In the genomic region with DNA sequence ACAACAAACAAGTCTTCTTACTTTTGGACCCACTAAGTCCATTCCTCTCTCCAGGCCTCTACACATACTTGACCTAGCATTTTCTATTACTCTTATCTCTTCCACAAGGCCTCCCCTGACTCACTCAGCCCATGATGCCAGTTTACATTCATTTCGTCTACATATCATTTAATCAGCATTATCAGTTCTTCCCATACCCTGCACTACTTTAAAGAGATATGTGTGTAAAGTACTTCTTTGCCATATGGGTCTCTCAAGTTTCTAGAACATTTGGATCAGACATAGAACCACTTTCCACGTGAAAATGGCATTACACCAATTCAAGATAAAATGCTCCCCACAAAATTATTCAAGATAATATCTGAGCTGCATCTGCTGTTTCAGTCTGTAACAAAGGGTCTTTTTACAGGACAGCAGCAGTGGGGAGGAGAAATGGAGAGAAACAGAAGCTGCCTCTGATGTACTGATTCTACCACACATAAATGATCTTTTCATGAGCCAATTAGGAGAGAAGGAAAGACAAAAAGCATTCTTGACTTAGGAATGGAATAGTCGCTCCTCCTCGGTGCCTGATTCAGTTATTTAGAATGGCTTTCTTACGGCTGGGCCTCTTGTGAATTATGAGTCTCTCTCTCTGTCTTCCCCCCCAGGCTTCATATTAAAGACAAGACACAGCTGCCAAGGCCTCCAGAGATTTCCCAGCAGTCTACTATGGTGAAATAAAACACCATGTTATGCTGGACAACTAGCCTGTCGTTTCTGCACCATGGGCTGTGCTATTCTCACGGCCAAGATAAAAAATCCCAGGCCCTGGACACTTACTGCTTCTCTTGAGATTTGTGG, we compare ENCODE assay signal across 10 cellular contexts. TPM values are rescaled to one million over a fixed set of nuclear protein-coding genes. Genes with fewer than 3 reads are reported as not detected.
A peak's percentile ranks its signal among the peaks of the same experiment; 100 is the strongest.
DNase-seq lines count a peak whose midpoint lies in the region; ATAC-seq and TF ChIP-seq lines count a peak whose summit lies in the region.
"Had no signal": no experiment of that assay in that cellular context is flagged by ENCODE, and none has a peak within 500 bp of the region (broad histone marks: within the 10 kb centered on the region; RNA-seq: fewer than 3 reads in every experiment).

No MANE protein-coding gene starts in this region.

- H3K36me3 ChIP-seq in SJCRH30: no peaks in the 10 kb centered on the region
- H3K36me3 ChIP-seq in subcutaneous abdominal adipose tissue (ENCODE audit: control insufficient read depth in 5 of 5, insufficient read depth in 5 of 5, low read length in 5 of 5): no peaks in the 10 kb centered on the region
- H3K36me3 ChIP-seq: BLaER1 treated with 17β-estradiol and CSF1 and Interleukin-3, amounts not matched to agents 10 nM and 100 nM; HAP-1 had no signal

- H3K9ac ChIP-seq in subcutaneous abdominal adipose tissue (ENCODE audit: low read length in 5 of 5): peak overlapping the region in 1 of 5 donors; percentile 0
- H3K9ac ChIP-seq: BLaER1 treated with 17β-estradiol and CSF1 and Interleukin-3, amounts not matched to agents 10 nM and 100 nM had no signal

- no peaks in the 10 kb centered on the region for H3K27me3 ChIP-seq in SJCRH30
- no peaks in the 10 kb centered on the region for H3K27me3 ChIP-seq in subcutaneous abdominal adipose tissue (ENCODE audit: control insufficient read depth in 5 of 5, insufficient read depth in 4 of 5, low read length in 5 of 5)
- H3K27me3 ChIP-seq: BLaER1 treated with 17β-estradiol and CSF1 and Interleukin-3, amounts not matched to agents 10 nM and 100 nM had no signal

- no peak for TF ChIP-seq POLR2A in lower leg skin (IDR thresholded peaks at IDR 0.05)

- H3K4me3 ChIP-seq in SJCRH30: peak overlapping the region; percentile 40
- no peak overlapping the region for H3K4me3 ChIP-seq in subcutaneous abdominal adipose tissue (ENCODE audit: low read depth in 1 of 5, low read length in 5 of 5)
- no peak overlapping the region for H3K4me3 ChIP-seq in lower leg skin (ENCODE audit: low read depth, poor library complexity, severe bottlenecking)
- H3K4me3 ChIP-seq: BLaER1 treated with 17β-estradiol and CSF1 and Interleukin-3, amounts not matched to agents 10 nM and 100 nM; HAP-1 had no signal

- TF ChIP-seq CTCF in lower leg skin (IDR thresholded peaks at IDR 0.05): no peak

- DNase-seq in SJCRH30: peak; percentile 86 to 93
- peak; percentile 51 for DNase-seq in fibroblast of gingiva (ENCODE audit: low read depth)
- peak; percentile 82 for DNase-seq in medulla oblongata (ENCODE audit: extremely low spot score)
- no peak for DNase-seq in lower leg skin (ENCODE audit: low spot score in 2 of 2)
- no peak for DNase-seq in NCI-H1436 (lab: John Stamatoyannopoulos, UW)
- DNase-seq in HuH-7 (ENCODE audit: low spot score): no peak

- intact Hi-C loops in lower leg skin (cut with DNase I; ENCODE audit: low total_unique reads): no loop called here

- H3K4me1 ChIP-seq in SJCRH30 (peaks cover 45% of the 10 kb centered on the region), subcutaneous abdominal adipose tissue (ENCODE audit: control insufficient read depth in 5 of 5, insufficient read depth in 5 of 5, low read length in 5 of 5) (peaks cover 2 to 14% (median 12%) of the 10 kb centered on the region in 5 donors)
- H3K4me1 ChIP-seq: BLaER1 treated with 17β-estradiol and CSF1 and Interleukin-3, amounts not matched to agents 10 nM and 100 nM had no signal

- H3K27ac ChIP-seq in SJCRH30 (peak overlapping the region; percentile 89), subcutaneous abdominal adipose tissue (ENCODE audit: low read depth, low read length) (peak overlapping the region; percentile 2)
- H3K27ac ChIP-seq: BLaER1 treated with 17β-estradiol and CSF1 and Interleukin-3, amounts not matched to agents 10 nM and 100 nM had no signal

- no peak for ATAC-seq in HG03159 (IDR thresholded peaks at IDR 0.05; ENCODE audit: unreplicated experiment)

- 70 to 76% methylated on average over 7 of the region's 7 CpGs for WGBS in lower leg skin, 2 donors

- H3K9me3 ChIP-seq in SJCRH30 (replicated peaks) (no peaks in the 10 kb centered on the region), subcutaneous abdominal adipose tissue (ENCODE audit: control insufficient read depth in 5 of 5, low read length in 5 of 5) (no peaks in the 10 kb centered on the region)
- H3K9me3 ChIP-seq: BLaER1 treated with 17β-estradiol and CSF1 and Interleukin-3, amounts not matched to agents 10 nM and 100 nM; HAP-1 had no signal

RNA-seq across cellular contexts. Expression of a gene that starts 46.9 kb away (rescaled TPM):
- total RNA-seq in SJCRH30 (2014; rRNA removed; shearing (Covaris generic)): 352 and 363 TPM in 2 replicates
- total RNA-seq in lower leg skin: 100 to 1,000 TPM; 122 to 172 (median 148) TPM

RNA-seq across cellular contexts. Expression of a gene that starts 59.0 kb away (rescaled TPM):
- 23.7 and 24.0 TPM in 2 replicates for total RNA-seq in SJCRH30 (2014; rRNA removed; shearing (Covaris generic))
- 10 to 100 TPM; 24.8 to 44.1 (median 39.3) TPM for total RNA-seq in lower leg skin

Comparison
In these comparisons a context has a peak if more than half of its experiments do, and no peak if none do; other contexts are left out.
1. DNase-seq: peak in SJCRH30 (2 of 2), fibroblast of gingiva (single experiment) and medulla oblongata (single experiment); none in lower leg skin (0 of 2), NCI-H1436 (single experiment) and HuH-7 (single experiment).